Comparison of ENCODE assay signal across 12 cellular contexts in genomic region chr9:13443380-13444271, GRCh38.
DNase-seq lines count a peak whose midpoint lies in the region; ATAC-seq and TF ChIP-seq lines count a peak whose summit lies in the region.
"Had no signal": no experiment of that assay in that cellular context is flagged by ENCODE, and none has a peak within 500 bp of the region (broad histone marks: within the 10 kb centered on the region; RNA-seq: fewer than 3 reads in every experiment).

No MANE protein-coding gene starts in this region.

- no peaks in the 10 kb centered on the region for H3K27me3 ChIP-seq in esophagus squamous epithelium
- no peaks in the 10 kb centered on the region for H3K27me3 ChIP-seq in parathyroid adenoma (ENCODE audit: control insufficient read depth, insufficient read depth, low read length)

- WGBS in esophagus squamous epithelium, 2 donors, result 61 to 75% methylated on average over 18 of the region's 18 CpGs

- H3K4me3 ChIP-seq in esophagus squamous epithelium, result peak overlapping the region in 3 of 4 donors; percentile 2 to 52 (median 18)
- H3K4me3 ChIP-seq in parathyroid adenoma (ENCODE audit: low read depth, low read length), result no peak overlapping the region

- H3K4me1 ChIP-seq in esophagus squamous epithelium, result peaks cover 0 to 25% (median 0%) of the 10 kb centered on the region in 3 donors
- no peaks in the 10 kb centered on the region for H3K4me1 ChIP-seq in parathyroid adenoma

- no peaks in the 10 kb centered on the region for H3K9me3 ChIP-seq in esophagus squamous epithelium
- no peaks in the 10 kb centered on the region for H3K9me3 ChIP-seq in parathyroid adenoma (ENCODE audit: control insufficient read depth, low read length)

- peak overlapping the region in 3 of 4 donors; percentile 57 to 68 (median 65) for H3K27ac ChIP-seq in esophagus squamous epithelium
- no peak overlapping the region for H3K27ac ChIP-seq in parathyroid adenoma

- TF ChIP-seq POLR2A in esophagus squamous epithelium (IDR thresholded peaks at IDR 0.05) (no peak), GM18505 (IDR thresholded peaks at IDR 0.05; ENCODE audit: borderline replicate concordance, extremely low read depth, insufficient read depth, insufficient read length) (no peak)

- no peaks in the 10 kb centered on the region for H3K36me3 ChIP-seq in esophagus squamous epithelium
- H3K36me3 ChIP-seq in parathyroid adenoma (ENCODE audit: control insufficient read depth, insufficient read depth, low read length), result no peaks in the 10 kb centered on the region

- no peak for ATAC-seq in omental fat pad (ENCODE audit: low FRiP score)
- no peak for ATAC-seq in GM18505 (IDR thresholded peaks at IDR 0.05; ENCODE audit: unreplicated experiment)
- ATAC-seq: HepG2 had no signal

- H3K4me2 ChIP-seq in parathyroid adenoma (ENCODE audit: low read length), result peak overlapping the region; percentile 9

- H3K79me2 ChIP-seq in parathyroid adenoma, result no peaks in the 10 kb centered on the region

- H3K9ac ChIP-seq in parathyroid adenoma, result no peak overlapping the region

- intact Hi-C loops in esophagus squamous epithelium (cut with DNase I), result no loop called here

- TF ChIP-seq CTCF in esophagus squamous epithelium (IDR thresholded peaks at IDR 0.05) (no peak), parathyroid adenoma (IDR thresholded peaks at IDR 0.05) (no peak), omental fat pad (IDR thresholded peaks at IDR 0.05) (no peak)

- DNase-seq in DMS153 (lab: John Stamatoyannopoulos, UW) (peak; percentile 84), NCI-H446 treated with DMSO at 0.1 percent for 48 hours (lab: John Stamatoyannopoulos, UW) (peak; percentile 99), esophagus squamous epithelium (lab: John Stamatoyannopoulos, UW) (no peak), omental fat pad (ENCODE audit: low spot score) (no peak)
- no peak for DNase-seq in activated CD4-positive, alpha-beta T cell treated with anti-CD3 and anti-CD28 coated beads for 4 hours
- DNase-seq in stimulated activated naive CD4-positive, alpha-beta T cell treated with Interleukin-2 at 50 U/mL for 16 hours (lab: John Stamatoyannopoulos, UW), result no peak
- DNase-seq: NCI-H226, SIG-M5, small intestine had no signal

- no peak overlapping the region for H2AFZ ChIP-seq in parathyroid adenoma

Comparison
In these comparisons a context has a peak if more than half of its experiments do, and no peak if none do; other contexts are left out.
1. DNase-seq: peak in DMS153 (single experiment) and NCI-H446 treated with DMSO at 0.1 percent for 48 hours (single experiment); none in esophagus squamous epithelium (single experiment), activated CD4-positive, alpha-beta T cell treated with anti-CD3 and anti-CD28 coated beads for 4 hours (0 of 2), omental fat pad (single experiment) and stimulated activated naive CD4-positive, alpha-beta T cell treated with Interleukin-2 at 50 U/mL for 16 hours (single experiment).